ENCODE assay signal across 1 cellular context in genomic region chr21:44338971-44339910, GRCh38.
TF ChIP-seq lines count a peak whose summit lies in the region.

TSS of gene CFAP410 (minus strand) at chr21:44339390. CDS start at chr21:44339194, 196 bp downstream.

TF ChIP-seq in H1, 55 proteins besides CTCF, POLR2A, EP300 and RAD21:
- TF ChIP-seq YY1 (IDR thresholded peaks at IDR 0.05; ENCODE audit: low read depth, low read length) (peak; percentile 55; the same call in 1 of the 2 replicates), RXRA (IDR thresholded peaks at IDR 0.05; ENCODE audit: insufficient read depth, low read depth, low read length) (no peak), FOSL1 (IDR thresholded peaks at IDR 0.05; ENCODE audit: insufficient read depth, low read depth, low read length) (no peak), SRF (IDR thresholded peaks at IDR 0.05; ENCODE audit: low read depth, low read length) (peak; percentile 91), HDAC2 (IDR thresholded peaks at IDR 0.05; ENCODE audit: borderline replicate concordance in 1 of 2, low read depth in 2 of 2, low read length in 2 of 2) (no peak), TEAD4 (IDR thresholded peaks at IDR 0.05; ENCODE audit: low read depth, low read length) (0 out of 2 replicates have a peak, but pooled peaks have one; percentile 1), SUZ12 (IDR thresholded peaks at IDR 0.05; ENCODE audit: low read length) (no peak), CHD2 (IDR thresholded peaks at IDR 0.05; ENCODE audit: low read length) (no peak; the same call in 1 of the 2 replicates), MAFK (IDR thresholded peaks at IDR 0.05; ENCODE audit: low read depth, low read length) (no peak), EGR1 (IDR thresholded peaks at IDR 0.05; ENCODE audit: borderline replicate concordance, low read depth, low read length) (no peak), KDM4A (IDR thresholded peaks at IDR 0.05; ENCODE audit: low read depth, low read length, severe bottlenecking) (peak; percentile 100), KDM1A (IDR thresholded peaks at IDR 0.05; ENCODE audit: borderline replicate concordance, low read length) (no peak), BCL11A (IDR thresholded peaks at IDR 0.05; ENCODE audit: low read depth in 2 of 2, low read length in 2 of 2) (no peak), SAP30 (IDR thresholded peaks at IDR 0.05; ENCODE audit: insufficient read depth, insufficient replicate concordance, low read length) (peak; percentile 83), CBX8 (IDR thresholded peaks at IDR 0.05; ENCODE audit: borderline replicate concordance, low read depth, low read length) (no peak), CHD7 (IDR thresholded peaks at IDR 0.05; ENCODE audit: insufficient replicate concordance, low read length) (no peak), HDAC6 (IDR thresholded peaks at IDR 0.05; ENCODE audit: low read depth, low read length) (no peak), RBBP5 (IDR thresholded peaks at IDR 0.05; ENCODE audit: borderline replicate concordance, low read depth, low read length) (peak; percentile 70; the same call in 1 of the 2 replicates), PHF8 (conservative IDR thresholded peaks at IDR 0.05; ENCODE audit: low read depth, low read length) (peak; percentile 88), KDM5A (IDR thresholded peaks at IDR 0.05; ENCODE audit: low read length) (peak; percentile 87), CBX5 (IDR thresholded peaks at IDR 0.05; ENCODE audit: low read depth, low read length) (no peak), POU5F1 (IDR thresholded peaks at IDR 0.05; ENCODE audit: low read depth, low read length) (no peak), CHD1 (IDR thresholded peaks at IDR 0.05; ENCODE audit: low read depth, low read length) (no peak), CTBP2 (IDR thresholded peaks at IDR 0.05; ENCODE audit: borderline replicate concordance, insufficient read depth, insufficient read length, low read length) (peak; percentile 62), RFX5 (IDR thresholded peaks at IDR 0.05; ENCODE audit: borderline replicate concordance, low read depth, low read length) (no peak), NRF1 (IDR thresholded peaks at IDR 0.05; ENCODE audit: low read depth, low read length) (peak; percentile 75), GABPA (IDR thresholded peaks at IDR 0.05; ENCODE audit: borderline replicate concordance, insufficient read depth, low read length) (no peak), TCF12 (IDR thresholded peaks at IDR 0.05; ENCODE audit: low read depth, low read length) (no peak), EZH2 (IDR thresholded peaks at IDR 0.05; ENCODE audit: low read depth, low read length, severe bottlenecking) (no peak), ASH2L (IDR thresholded peaks at IDR 0.05; ENCODE audit: low read length) (peak; percentile 67), BACH1 (IDR thresholded peaks at IDR 0.05; ENCODE audit: low read length) (no peak), ATF2 (IDR thresholded peaks at IDR 0.05; ENCODE audit: low read length) (0 out of 2 replicates have a peak, but pooled peaks have one; percentile 28), USF2 (IDR thresholded peaks at IDR 0.05; ENCODE audit: low read length) (0 out of 2 replicates have a peak, but pooled peaks have one; percentile 15), POLR2AphosphoS5 (IDR thresholded peaks at IDR 0.05; ENCODE audit: low read depth, low read length) (peak; percentile 86), SIRT6 (IDR thresholded peaks at IDR 0.05; ENCODE audit: low read length) (no peak), JUND (IDR thresholded peaks at IDR 0.05; ENCODE audit: low read length) (no peak), RNF2 (IDR thresholded peaks at IDR 0.05; ENCODE audit: borderline replicate concordance, low read depth, low read length, missing control alignments, poor library complexity, severe bottlenecking) (no peak), SIX5 (IDR thresholded peaks at IDR 0.05; ENCODE audit: low read depth, low read length) (peak; percentile 13; the same call in 1 of the 2 replicates), TAF7 (optimal IDR thresholded peaks at IDR 0.05; ENCODE audit: borderline replicate concordance, low read depth, low read length) (peak; percentile 70), NANOG (IDR thresholded peaks at IDR 0.05; ENCODE audit: insufficient read depth, low read depth, low read length, poor library complexity, severe bottlenecking) (peak; percentile 2), SP4 (IDR thresholded peaks at IDR 0.05; ENCODE audit: low read length) (peak; percentile 90), CREB1 (IDR thresholded peaks at IDR 0.05) (peak; percentile 100), TAF1 (IDR thresholded peaks at IDR 0.05; ENCODE audit: low read depth, low read length) (peak; percentile 85), SP2 (IDR thresholded peaks at IDR 0.05; ENCODE audit: low read length) (no peak), GTF2F1 (IDR thresholded peaks at IDR 0.05; ENCODE audit: borderline replicate concordance, low read depth, low read length) (peak; percentile 49; the same call in 1 of the 2 replicates), SP1 (IDR thresholded peaks at IDR 0.05; ENCODE audit: low read depth, low read length) (no peak), MAX (IDR thresholded peaks at IDR 0.05) (peak; percentile 86), ZNF274 (IDR thresholded peaks at IDR 0.05; ENCODE audit: borderline replicate concordance, extremely low read depth, low read length) (no peak), TBP (IDR thresholded peaks at IDR 0.05; ENCODE audit: low read depth, low read length) (peak; percentile 54), JUN (IDR thresholded peaks at IDR 0.05; ENCODE audit: low read depth, low read length) (no peak), CEBPB (IDR thresholded peaks at IDR 0.05; ENCODE audit: low read depth, low read length) (no peak), SIN3A (conservative IDR thresholded peaks at IDR 0.05 in 1 of 2, IDR thresholded peaks at IDR 0.05 in 1 of 2; ENCODE audit: low read depth in 1 of 2, low read length in 2 of 2) (peak; percentile 90 to 99; a peak in 3 of 4 replicates), BRCA1 (IDR thresholded peaks at IDR 0.05; ENCODE audit: low read depth, low read length) (no peak; the same call in 1 of the 2 replicates)
- TF ChIP-seq, protein P1, sequence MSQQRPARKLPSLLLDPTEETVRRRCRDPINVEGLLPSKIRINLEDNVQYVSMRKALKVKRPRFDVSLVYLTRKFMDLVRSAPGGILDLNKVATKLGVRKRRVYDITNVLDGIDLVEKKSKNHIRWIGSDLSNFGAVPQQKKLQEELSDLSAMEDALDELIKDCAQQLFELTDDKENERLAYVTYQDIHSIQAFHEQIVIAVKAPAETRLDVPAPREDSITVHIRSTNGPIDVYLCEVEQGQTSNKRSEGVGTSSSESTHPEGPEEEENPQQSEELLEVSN (IDR thresholded peaks at IDR 0.05) = 0 out of 2 replicates have a peak, but pooled peaks have one; percentile 3
- TF ChIP-seq, protein P2, sequence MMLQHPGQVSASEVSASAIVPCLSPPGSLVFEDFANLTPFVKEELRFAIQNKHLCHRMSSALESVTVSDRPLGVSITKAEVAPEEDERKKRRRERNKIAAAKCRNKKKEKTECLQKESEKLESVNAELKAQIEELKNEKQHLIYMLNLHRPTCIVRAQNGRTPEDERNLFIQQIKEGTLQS (IDR thresholded peaks at IDR 0.05; ENCODE audit: insufficient read depth, low read depth, low read length) = peak; percentile 98
